ENCODE assay signal across 25 cellular contexts in the genomic region with DNA sequence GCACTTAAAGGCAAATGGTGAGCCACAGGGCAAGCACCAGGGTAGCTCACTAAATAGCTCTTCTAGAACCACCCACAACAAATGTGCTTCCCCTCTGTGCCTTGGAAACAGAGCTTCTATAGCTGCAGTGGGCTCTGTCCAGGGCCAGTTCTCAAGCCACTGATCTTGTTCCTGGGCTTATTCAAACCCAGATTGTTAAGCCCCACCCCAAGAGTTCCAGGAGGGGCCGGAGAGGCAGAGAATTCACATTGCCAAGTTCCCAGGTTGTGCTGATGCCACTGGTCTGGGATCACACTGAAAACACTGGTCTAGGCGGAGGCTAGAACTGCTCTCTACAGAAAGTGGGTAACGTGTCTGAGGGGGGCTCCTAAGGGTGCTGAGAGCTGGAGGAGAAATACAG.
"Had no signal": no experiment of that assay in that cellular context is flagged by ENCODE, and none has a peak within 500 bp of the region (broad histone marks: within the 10 kb centered on the region; RNA-seq: fewer than 3 reads in every experiment).

No MANE protein-coding gene starts in this region.

- DNase-seq: effector memory CD8-positive, alpha-beta T cell; hypothalamus; immature natural killer cell; islet precursor cell; kidney glomerular epithelial cell; natural killer cell; stimulated activated CD4-positive, alpha-beta T cell treated with anti-CD3 and anti-CD28 coated beads, Interleukin-12 subunit alpha, Interleukin-12 subunit beta, amount 100 ng/mL, for 4 hours; stimulated activated CD4-positive, alpha-beta T cell treated with anti-CD3 and anti-CD28 coated beads, Interleukin-1b, Interleukin-23, amount 100 ng/mL, for 48 hours; stimulated activated CD4-positive, alpha-beta T cell treated with anti-CD3 and anti-CD28 coated beads, Interleukin-4, amount 100 ng/mL, for 1 hour; stimulated activated CD8-positive, alpha-beta memory T cell treated with anti-CD3 and anti-CD28 coated beads, Interleukin-4, amount 100 ng/mL, for 48 hours; stimulated activated naive CD4-positive, alpha-beta T cell; stimulated activated naive CD8-positive, alpha-beta T cell treated with anti-CD3 and anti-CD28 coated beads, Interleukin-15, amount 100 ng/mL, for 72 hours; transverse colon; upper lobe of right lung; uterus had no signal

- H3K9me3 ChIP-seq: neutrophil, suprapubic skin, transverse colon, upper lobe of right lung, uterus had no signal

- H3K4me3 ChIP-seq: coronary artery, lung, smooth muscle cell, suprapubic skin, transverse colon, upper lobe of right lung, uterus had no signal

- H3K4me1 ChIP-seq: parathyroid adenoma, suprapubic skin, upper lobe of right lung, uterus had no signal

- H3K27me3 ChIP-seq: suprapubic skin, transverse colon, upper lobe of right lung, uterus had no signal

- H3K79me2 ChIP-seq: parathyroid adenoma had no signal

- H3K36me3 ChIP-seq: neutrophil, suprapubic skin, transverse colon, upper lobe of right lung, uterus had no signal

- H3K4me3 Mint-ChIP-seq: effector memory CD8-positive, alpha-beta T cell; immature natural killer cell; memory B cell; natural killer cell; neural crest cell; stimulated activated naive CD8-positive, alpha-beta T cell treated with anti-CD3 and anti-CD28 coated beads, Interleukin-15, amount 100 ng/mL, for 72 hours had no signal

- H3K36me3 Mint-ChIP-seq: natural killer cell had no signal

- H3K4me2 ChIP-seq: smooth muscle cell had no signal

- ATAC-seq: effector memory CD8-positive, alpha-beta T cell; natural killer cell; sciatic nerve; stimulated activated naive CD8-positive, alpha-beta T cell treated with anti-CD3 and anti-CD28 coated beads, Interleukin-15, amount 100 ng/mL, for 72 hours; upper lobe of right lung had no signal

- H3K4me1 Mint-ChIP-seq: immature natural killer cell, natural killer cell, neural crest cell had no signal

- H2AFZ ChIP-seq: parathyroid adenoma had no signal

- H3K9ac ChIP-seq: parathyroid adenoma had no signal

- H3K27me3 Mint-ChIP-seq: effector memory CD8-positive, alpha-beta T cell; memory B cell; stimulated activated naive CD8-positive, alpha-beta T cell treated with anti-CD3 and anti-CD28 coated beads, Interleukin-15, amount 100 ng/mL, for 72 hours had no signal

- H3K27ac ChIP-seq: coronary artery, neutrophil, parathyroid adenoma, suprapubic skin, transverse colon, upper lobe of right lung, uterus had no signal

- H3K9me3 Mint-ChIP-seq: effector memory CD8-positive, alpha-beta T cell; immature natural killer cell; natural killer cell; neural crest cell had no signal

- H3K27ac Mint-ChIP-seq: effector memory CD8-positive, alpha-beta T cell; memory B cell; natural killer cell; progenitor cell of endocrine pancreas; stimulated activated naive CD8-positive, alpha-beta T cell treated with anti-CD3 and anti-CD28 coated beads, Interleukin-15, amount 100 ng/mL, for 72 hours had no signal
